In the genomic region with DNA sequence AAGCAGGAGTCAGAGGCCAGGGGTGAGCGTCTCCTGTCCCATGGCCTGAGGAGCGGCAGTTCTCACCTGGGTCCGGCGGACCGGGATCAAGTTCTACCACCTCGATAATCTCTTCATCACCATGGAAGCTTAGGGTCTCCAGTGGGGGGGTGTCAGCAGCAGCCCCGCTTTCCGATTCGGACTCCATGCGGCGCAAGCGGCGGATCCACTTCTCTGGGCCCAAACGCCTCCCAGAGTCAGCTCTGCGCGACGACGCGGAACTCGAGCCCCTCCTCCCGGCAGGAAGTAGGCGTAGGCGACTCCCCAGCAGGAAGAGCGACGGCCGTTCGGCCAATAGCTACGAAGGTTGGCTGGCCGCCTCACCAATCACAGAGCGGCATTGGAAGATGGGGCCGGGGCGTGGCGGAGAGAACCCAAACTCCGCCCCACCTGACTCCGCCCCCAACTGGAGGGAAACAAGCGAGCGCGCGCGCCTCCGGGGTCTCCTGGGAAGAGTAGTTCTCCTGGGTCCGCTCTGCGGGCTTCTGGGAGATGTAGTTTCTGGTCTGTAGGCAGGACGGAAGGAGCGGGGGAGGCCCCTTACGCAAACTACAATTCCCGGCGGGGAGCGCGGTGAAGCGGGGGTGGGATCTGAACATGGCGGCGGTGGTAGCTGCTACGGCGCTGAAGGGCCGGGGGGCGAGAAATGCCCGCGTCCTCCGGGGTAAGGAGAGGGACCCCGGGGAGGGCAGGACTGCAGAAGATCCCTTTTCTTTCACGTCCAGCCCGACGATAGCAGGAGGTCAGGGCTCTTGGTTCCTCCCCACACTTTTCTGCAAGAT, we compare ENCODE assay signal across 8 cellular contexts. TPM values are rescaled to one million over a fixed set of nuclear protein-coding genes. Genes with fewer than 3 reads are reported as not detected.
A peak's percentile ranks its signal among the peaks of the same experiment; 100 is the strongest.
DNase-seq lines count a peak whose midpoint lies in the region; ATAC-seq and TF ChIP-seq lines count a peak whose summit lies in the region.

A gene with protein sequence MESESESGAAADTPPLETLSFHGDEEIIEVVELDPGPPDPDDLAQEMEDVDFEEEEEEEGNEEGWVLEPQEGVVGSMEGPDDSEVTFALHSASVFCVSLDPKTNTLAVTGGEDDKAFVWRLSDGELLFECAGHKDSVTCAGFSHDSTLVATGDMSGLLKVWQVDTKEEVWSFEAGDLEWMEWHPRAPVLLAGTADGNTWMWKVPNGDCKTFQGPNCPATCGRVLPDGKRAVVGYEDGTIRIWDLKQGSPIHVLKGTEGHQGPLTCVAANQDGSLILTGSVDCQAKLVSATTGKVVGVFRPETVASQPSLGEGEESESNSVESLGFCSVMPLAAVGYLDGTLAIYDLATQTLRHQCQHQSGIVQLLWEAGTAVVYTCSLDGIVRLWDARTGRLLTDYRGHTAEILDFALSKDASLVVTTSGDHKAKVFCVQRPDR (minus strand): TSS at position 238 of the 821 bp plus-strand sequence. CDS start 51 bp downstream, at position 187.
TSS of gene PNKD (plus strand) at position 620 of the 821 bp plus-strand sequence. CDS start at position 637, 17 bp downstream.

- H3K36me3 Mint-ChIP-seq in activated T-helper 17 cell treated with anti-CD3 and anti-CD28 coated beads, Interleukin-2, amount 50 U/mL, for 72 hours (ENCODE audit: low read depth): peaks cover 71% of the 10 kb centered on the region
- H3K36me3 Mint-ChIP-seq in naive thymus-derived CD4-positive, alpha-beta T cell: peaks cover 0 to 27% (median 14%) of the 10 kb centered on the region in 5 donors
- H3K36me3 Mint-ChIP-seq in stimulated activated naive B cell treated with anti-CD40 and anti-IgM and Interleukin-4, amounts not matched to agents 10 μg/mL and 1 μg/mL and 100 μg/mL, for 72 hours: peaks cover 31 to 51% of the 10 kb centered on the region in 2 donors

- CTCF ChIA-PET in RWPE1 (lab: Yijun Ruan, JAX): interaction anchor here (0.6 to 1.7 kb wide), 7 partner anchors 9 to 485 kb away, joined by 3 to 7 read pairs (median 3); partner anchors contain the start of genes CATIP and TMBIM1
- CTCF ChIA-PET in naive thymus-derived CD4-positive, alpha-beta T cell (lab: Charles Lee): interaction anchor here (0.6 to 9.4 kb wide), 13 partner anchors 10 to 127 kb away, joined by 3 to 188 read pairs (median 5); partner anchors contain the start of genes ARPC2, CATIP, GPBAR1 and TMBIM1

- H3K4me1 Mint-ChIP-seq in activated T-helper 17 cell treated with anti-CD3 and anti-CD28 coated beads, Interleukin-2, amount 50 U/mL, for 72 hours: peaks cover 25% of the 10 kb centered on the region
- H3K4me1 Mint-ChIP-seq in naive thymus-derived CD4-positive, alpha-beta T cell: peaks cover 30 to 59% (median 51%) of the 10 kb centered on the region in 7 donors
- peaks cover 49 to 73% of the 10 kb centered on the region in 2 donors for H3K4me1 Mint-ChIP-seq in stimulated activated naive B cell treated with anti-CD40 and anti-IgM and Interleukin-4, amounts not matched to agents 10 μg/mL and 1 μg/mL and 100 μg/mL, for 72 hours

- peak within 1 kb of the TSS; percentile 81 for H3K9ac ChIP-seq in fibroblast of lung (ENCODE audit: insufficient read depth, low read length)

- H3K27me3 Mint-ChIP-seq in activated T-helper 17 cell treated with anti-CD3 and anti-CD28 coated beads, Interleukin-2, amount 50 U/mL, for 72 hours: no peaks in the 10 kb centered on the region
- H3K27me3 Mint-ChIP-seq in naive thymus-derived CD4-positive, alpha-beta T cell: no peaks in the 10 kb centered on the region
- H3K27me3 Mint-ChIP-seq in stimulated activated naive B cell treated with anti-CD40 and anti-IgM and Interleukin-4, amounts not matched to agents 10 μg/mL and 1 μg/mL and 100 μg/mL, for 72 hours: no peaks in the 10 kb centered on the region

- H4K20me1 ChIP-seq in fibroblast of lung (ENCODE audit: control insufficient read depth, extremely low read depth, insufficient read depth, low read length): no peaks in the 10 kb centered on the region

- DNase-seq in Daoy (ENCODE audit: low read depth) (peak; percentile 99), GOT3 (lab: John Stamatoyannopoulos, UW) (peak; percentile 99), LNCaP clone FGC (ENCODE audit: low read depth) (peak; percentile 94), RWPE1 (ENCODE audit: low spot score) (peak; percentile 99), fibroblast of lung (ENCODE audit: low read depth in 2 of 2) (peak; percentile 99)
- DNase-seq in naive thymus-derived CD4-positive, alpha-beta T cell: peak; percentile 99 to 100 (median 100)
- peak; percentile 100 for DNase-seq in stimulated activated naive B cell treated with anti-CD40 and anti-IgM and Interleukin-4, amounts not matched to agents 10 μg/mL and 1 μg/mL and 100 μg/mL, for 72 hours

- H3K27ac Mint-ChIP-seq in activated T-helper 17 cell treated with anti-CD3 and anti-CD28 coated beads, Interleukin-2, amount 50 U/mL, for 72 hours: peak within 1 kb of the TSS; percentile 97
- peak within 1 kb of the TSS; percentile 82 to 95 (median 92) for H3K27ac Mint-ChIP-seq in naive thymus-derived CD4-positive, alpha-beta T cell
- peak within 1 kb of the TSS; percentile 98 for H3K27ac Mint-ChIP-seq in stimulated activated naive B cell treated with anti-CD40 and anti-IgM and Interleukin-4, amounts not matched to agents 10 μg/mL and 1 μg/mL and 100 μg/mL, for 72 hours

- peak within 1 kb of the TSS; percentile 85 for H2AFZ ChIP-seq in fibroblast of lung (ENCODE audit: low read length)

- peak within 1 kb of the TSS; percentile 99 for H3K4me3 Mint-ChIP-seq in activated T-helper 17 cell treated with anti-CD3 and anti-CD28 coated beads, Interleukin-2, amount 50 U/mL, for 72 hours
- peak within 1 kb of the TSS; percentile 84 to 99 (median 93) for H3K4me3 Mint-ChIP-seq in naive thymus-derived CD4-positive, alpha-beta T cell
- H3K4me3 Mint-ChIP-seq in stimulated activated naive B cell treated with anti-CD40 and anti-IgM and Interleukin-4, amounts not matched to agents 10 μg/mL and 1 μg/mL and 100 μg/mL, for 72 hours: peak within 1 kb of the TSS; percentile 89 to 99

- POLR2A ChIA-PET in RWPE1 (lab: Yijun Ruan, JAX; ENCODE audit: low non-redundant PET): interaction anchor here (0.6 to 1.1 kb wide), 5 partner anchors 53 to 159 kb away, joined by 3 to 14 read pairs (median 3); partner anchors contain the start of gene ARPC2
- POLR2A ChIA-PET in naive thymus-derived CD4-positive, alpha-beta T cell (lab: Charles Lee): interaction anchor here (0.6 to 9.0 kb wide), 19 partner anchors 10 to 250 kb away, joined by 3 to 125 read pairs (median 5); partner anchors contain the start of genes ARPC2, CTDSP1 and TMBIM1

- peaks cover 15% of the 10 kb centered on the region for H3K36me3 ChIP-seq in fibroblast of lung (ENCODE audit: control insufficient read depth, insufficient read depth, low read length)
- peaks cover 5 to 46% (median 8%) of the 10 kb centered on the region in 3 experiments for H3K36me3 ChIP-seq in naive thymus-derived CD4-positive, alpha-beta T cell (ENCODE audit: control insufficient read depth in 2 of 3, insufficient read depth in 3 of 3, low read length in 3 of 3)

- H3K79me2 ChIP-seq in fibroblast of lung (ENCODE audit: control insufficient read depth, insufficient read depth, low read length): peaks cover 16% of the 10 kb centered on the region

- H3K4me3 ChIP-seq in LNCaP clone FGC (ENCODE audit: low read depth, low read length) (peak within 1 kb of the TSS; percentile 93), fibroblast of lung (replicated peaks in 1 of 4; ENCODE audit: control extremely low read depth in 1 of 4, insufficient read depth in 1 of 4, low read depth in 3 of 4, low read length in 4 of 4) (peak within 1 kb of the TSS; percentile 90 to 97 (median 94))
- peak within 1 kb of the TSS; percentile 96 for H3K4me3 ChIP-seq in naive thymus-derived CD4-positive, alpha-beta T cell (ENCODE audit: low read length)

- H3K27me3 ChIP-seq in fibroblast of lung (ENCODE audit: control insufficient read depth, insufficient read depth, low read length): no peaks in the 10 kb centered on the region
- no peaks in the 10 kb centered on the region for H3K27me3 ChIP-seq in naive thymus-derived CD4-positive, alpha-beta T cell (ENCODE audit: control insufficient read depth in 2 of 2, insufficient read depth in 2 of 2, low read length in 2 of 2)

- H3K27ac ChIP-seq in RWPE1 (peak within 1 kb of the TSS; percentile 88), fibroblast of lung (ENCODE audit: insufficient read depth, low read length) (peak within 1 kb of the TSS; percentile 91)
- H3K27ac ChIP-seq in naive thymus-derived CD4-positive, alpha-beta T cell (ENCODE audit: low read depth, low read length): peak within 1 kb of the TSS; percentile 92

- H3K9me3 ChIP-seq in fibroblast of lung (ENCODE audit: control insufficient read depth, insufficient read depth, low read depth, low read length): no peaks in the 10 kb centered on the region
- no peaks in the 10 kb centered on the region for H3K9me3 ChIP-seq in naive thymus-derived CD4-positive, alpha-beta T cell (ENCODE audit: control insufficient read depth in 2 of 3, low read length in 3 of 3)

- peak within 1 kb of the TSS; percentile 99 for H3K4me2 ChIP-seq in fibroblast of lung (ENCODE audit: extremely low read depth, insufficient read depth, low read length)

- TF ChIP-seq CTCF in LNCaP clone FGC (IDR thresholded peaks at IDR 0.05; ENCODE audit: control insufficient read depth, extremely low read depth, insufficient read depth) (no peak), RWPE1 (conservative IDR thresholded peaks at IDR 0.05; ENCODE audit: low read depth) (no peak; the same call in 1 of the 2 replicates), fibroblast of lung (conservative IDR thresholded peaks at IDR 0.05 in 1 of 2, IDR thresholded peaks at IDR 0.05 in 1 of 2; ENCODE audit: low read depth in 1 of 2, low read length in 2 of 2) (no peak)

- H3K4me1 ChIP-seq in fibroblast of lung (ENCODE audit: control insufficient read depth, extremely low read depth, insufficient read depth, low read length): peaks cover 11% of the 10 kb centered on the region
- H3K4me1 ChIP-seq in naive thymus-derived CD4-positive, alpha-beta T cell (ENCODE audit: control insufficient read depth in 2 of 2, insufficient read depth in 2 of 2, low read length in 2 of 2): peaks cover 27 to 30% of the 10 kb centered on the region in 2 donors

- H3K9me3 Mint-ChIP-seq in activated T-helper 17 cell treated with anti-CD3 and anti-CD28 coated beads, Interleukin-2, amount 50 U/mL, for 72 hours: no peaks in the 10 kb centered on the region
- peaks cover 0 to 4% (median 0%) of the 10 kb centered on the region in 11 donors for H3K9me3 Mint-ChIP-seq in naive thymus-derived CD4-positive, alpha-beta T cell
- no peaks in the 10 kb centered on the region for H3K9me3 Mint-ChIP-seq in stimulated activated naive B cell treated with anti-CD40 and anti-IgM and Interleukin-4, amounts not matched to agents 10 μg/mL and 1 μg/mL and 100 μg/mL, for 72 hours

- intact Hi-C loops in naive thymus-derived CD4-positive, alpha-beta T cell (cut with micrococcal nuclease): loop anchor here (1.0 to 10.0 kb wide), 22 partner anchors 16 to 1858 kb away; partner anchors contain the start of genes ARPC2 (in 2 of the 2), BCS1L (in 2 of the 2), CNOT9 (in 2 of the 2) and TTLL4 (in 2 of the 2)

- ATAC-seq in activated T-helper 17 cell treated with anti-CD3 and anti-CD28 coated beads, Interleukin-2, amount 50 U/mL, for 72 hours (replicated peaks): peak; percentile 93
- peak; percentile 95 for ATAC-seq in naive thymus-derived CD4-positive, alpha-beta T cell
- ATAC-seq in stimulated activated naive B cell treated with anti-CD40 and anti-IgM and Interleukin-4, amounts not matched to agents 10 μg/mL and 1 μg/mL and 100 μg/mL, for 72 hours (replicated peaks): peak; percentile 88 to 90

RNA-seq across cellular contexts. Expression of the first gene that starts in this region (rescaled TPM):
- total RNA-seq in Daoy (2014; rRNA removed; shearing (Covaris generic)): 237 and 278 TPM in 2 replicates
- 10 to 100 TPM; 60.0 to 77.5 TPM for total RNA-seq in activated T-helper 17 cell treated with anti-CD3 and anti-CD28 coated beads, Interleukin-2, amount 50 U/mL, for 72 hours
- total RNA-seq in fibroblast of lung: 110 and 139 TPM in 2 replicates
- polyA plus RNA-seq in fibroblast of lung: 53.1 and 60.4 TPM in 2 replicates
- polyA plus RNA-seq in fibroblast of lung (2012): 67.3 and 91.0 TPM in 2 replicates
- 54.7 and 74.9 TPM in 2 replicates for polyA minus RNA-seq in fibroblast of lung (ENCODE audit: low replicate concordance)
- total RNA-seq in naive thymus-derived CD4-positive, alpha-beta T cell: 10 to 100 TPM; 54.1 to 67.0 (median 61.2) TPM
- 100 to 1,000 TPM in 1 of 2 donors, 10 to 100 TPM in 1; 98.6 to 108 TPM for polyA plus RNA-seq in naive thymus-derived CD4-positive, alpha-beta T cell

RNA-seq across cellular contexts. Expression of gene PNKD, which starts in this region (rescaled TPM):
- 25.0 and 36.4 TPM in 2 replicates for total RNA-seq in Daoy (2014; rRNA removed; shearing (Covaris generic))
- total RNA-seq in activated T-helper 17 cell treated with anti-CD3 and anti-CD28 coated beads, Interleukin-2, amount 50 U/mL, for 72 hours: 10 to 100 TPM; 21.1 to 30.9 TPM
- total RNA-seq in fibroblast of lung: 21.3 and 27.7 TPM in 2 replicates
- 29.1 and 32.8 TPM in 2 replicates for polyA plus RNA-seq in fibroblast of lung
- polyA plus RNA-seq in fibroblast of lung (2012): 60.5 and 71.5 TPM in 2 replicates
- polyA minus RNA-seq in fibroblast of lung (ENCODE audit: low replicate concordance): 55.2 and 112 TPM in 2 replicates
- 10 to 100 TPM; 18.5 to 38.4 (median 25.2) TPM for total RNA-seq in naive thymus-derived CD4-positive, alpha-beta T cell
- polyA plus RNA-seq in naive thymus-derived CD4-positive, alpha-beta T cell: 100 to 1,000 TPM in 1 of 2 donors, 10 to 100 TPM in 1; 92.2 to 108 TPM

Comparison
In these comparisons a context has a peak if more than half of its experiments do, and no peak if none do; other contexts are left out.
1. Peak in every context shown above with its lines: DNase-seq, ATAC-seq, H3K4me3 ChIP-seq and H3K27ac ChIP-seq.